ENCODE assay signal across 8 cellular contexts in the genomic region with DNA sequence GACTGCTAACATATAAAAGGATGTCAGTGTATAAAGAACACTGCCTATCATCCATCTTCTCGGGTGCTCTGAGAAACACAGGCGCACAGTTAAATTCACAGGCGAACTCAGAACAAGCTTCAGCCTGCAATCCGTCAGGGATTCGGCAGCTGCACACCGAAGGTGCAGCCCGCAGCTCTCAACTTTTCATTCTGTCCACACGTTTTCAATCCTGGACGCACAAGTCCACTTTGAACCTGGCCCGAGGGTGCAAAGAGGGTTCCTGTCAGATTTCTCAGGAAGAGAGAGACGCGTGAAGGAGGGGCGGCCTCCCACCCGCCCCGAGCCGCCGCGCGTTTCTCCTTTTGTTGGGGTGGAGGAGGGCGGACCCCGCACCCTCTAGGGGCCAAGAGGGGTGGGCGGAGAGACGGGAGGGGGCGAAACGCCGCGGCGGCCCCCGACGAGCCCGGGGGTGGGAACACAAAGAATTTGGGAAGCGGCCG. TPM values are rescaled to one million over a fixed set of nuclear protein-coding genes. Genes with fewer than 3 reads are reported as not detected.
DNase-seq lines count a peak whose midpoint lies in the region; ATAC-seq and TF ChIP-seq lines count a peak whose summit lies in the region.

No MANE protein-coding gene starts in this region.

- H3K9me3 ChIP-seq in gastroesophageal sphincter (no peaks in the 10 kb centered on the region), neuron (ENCODE audit: low read length) (no peaks in the 10 kb centered on the region), aorta (ENCODE audit: control insufficient read depth, low read length) (no peaks in the 10 kb centered on the region)

- H2AFZ ChIP-seq in neuron (ENCODE audit: low read depth, low read length), result peak overlapping the region; percentile 83

- H3K36me3 ChIP-seq in gastroesophageal sphincter, result no peaks in the 10 kb centered on the region
- peaks cover 8% of the 10 kb centered on the region for H3K36me3 ChIP-seq in neuron (ENCODE audit: insufficient read depth, low read length)
- no peaks in the 10 kb centered on the region for H3K36me3 ChIP-seq in aorta (ENCODE audit: control insufficient read depth in 1 of 2, insufficient read depth in 2 of 2, low read length in 1 of 2)

- no peak for TF ChIP-seq CTCF in gastroesophageal sphincter (IDR thresholded peaks at IDR 0.05)

- TF ChIP-seq EP300 in gastroesophageal sphincter (IDR thresholded peaks at IDR 0.05), result no peak

- peak; percentile 44 for ATAC-seq in GM18907 (IDR thresholded peaks at IDR 0.05; ENCODE audit: unreplicated experiment)
- peak; percentile 32 for ATAC-seq in HG03095 (IDR thresholded peaks at IDR 0.05; ENCODE audit: unreplicated experiment)
- no peak for ATAC-seq in gastroesophageal sphincter
- peak; percentile 47 for ATAC-seq in aorta (ENCODE audit: low FRiP score)

- WGBS in gastroesophageal sphincter (ENCODE audit: low coverage in 1 of 2), 2 donors, result 0% methylated on average over 4 to 6 of the region's 33 CpGs
- 1% methylated on average over 33 of the region's 33 CpGs for WGBS in aorta, 2 donors

- H3K27me3 ChIP-seq in gastroesophageal sphincter (no peaks in the 10 kb centered on the region), neuron (ENCODE audit: insufficient read depth, low read length) (no peaks in the 10 kb centered on the region), aorta (ENCODE audit: control insufficient read depth in 1 of 2, insufficient read depth in 2 of 2, low read length in 1 of 2) (no peaks in the 10 kb centered on the region)

- H3K4me3 ChIP-seq in gastroesophageal sphincter, result peak overlapping the region; percentile 56 to 97
- peak overlapping the region; percentile 90 for H3K4me3 ChIP-seq in neuron (ENCODE audit: low read length)
- H3K4me3 ChIP-seq in aorta (ENCODE audit: low read length in 2 of 2), result peak overlapping the region; percentile 86 to 94

- no peak for TF ChIP-seq POLR2A in gastroesophageal sphincter (IDR thresholded peaks at IDR 0.05)

- DNase-seq in Ammon's horn (ENCODE audit: low spot score) (peak; percentile 44), NCI-H510A treated with DMSO at 0.1 percent for 48 hours (lab: John Stamatoyannopoulos, UW) (peak; percentile 58), activated gamma-delta T cell (lab: John Stamatoyannopoulos, UW) (peak; percentile 13), aorta (peak; percentile 58 to 80)

- intact Hi-C loops in aorta (cut with DNase I), result loop anchor here in 1 of 2 donors (5.0 kb wide), 1 partner anchor 40 kb away; no protein-coding TSS in a partner anchor

- H3K4me1 ChIP-seq in gastroesophageal sphincter, result peaks cover 4 to 85% (median 20%) of the 10 kb centered on the region in 3 donors
- H3K4me1 ChIP-seq in neuron (ENCODE audit: insufficient read depth, low read length), result peaks cover 34% of the 10 kb centered on the region
- H3K4me1 ChIP-seq in aorta (ENCODE audit: control insufficient read depth in 1 of 2, insufficient read depth in 2 of 2, low read length in 2 of 2), result peaks cover 0 to 4% of the 10 kb centered on the region in 2 donors

- peak overlapping the region; percentile 29 to 92 (median 90) for H3K27ac ChIP-seq in gastroesophageal sphincter
- peak overlapping the region; percentile 4 to 71 for H3K27ac ChIP-seq in aorta (ENCODE audit: low read depth in 1 of 2, low read length in 2 of 2)

RNA-seq across cellular contexts. Expression of a gene that starts 0.7 kb away (rescaled TPM):
- total RNA-seq in gastroesophageal sphincter, result 10 to 100 TPM; 30.2 to 50.7 (median 36.2) TPM
- total RNA-seq in aorta, result 10 to 100 TPM; 40.3 to 64.1 TPM
- polyA plus RNA-seq in aorta, result 10 to 100 TPM in 1 of 2 donors, 1 to 10 TPM in 1; 6.1 to 18.2 TPM

Comparison
In these comparisons a context has a peak if more than half of its experiments do, and no peak if none do; other contexts are left out.
1. DNase-seq: peak in every context shown above with its lines; median percentile 69 in aorta; 58 in NCI-H510A treated with DMSO at 0.1 percent for 48 hours; 44 in Ammon's horn; 13 in activated gamma-delta T cell.